In the genomic region with DNA sequence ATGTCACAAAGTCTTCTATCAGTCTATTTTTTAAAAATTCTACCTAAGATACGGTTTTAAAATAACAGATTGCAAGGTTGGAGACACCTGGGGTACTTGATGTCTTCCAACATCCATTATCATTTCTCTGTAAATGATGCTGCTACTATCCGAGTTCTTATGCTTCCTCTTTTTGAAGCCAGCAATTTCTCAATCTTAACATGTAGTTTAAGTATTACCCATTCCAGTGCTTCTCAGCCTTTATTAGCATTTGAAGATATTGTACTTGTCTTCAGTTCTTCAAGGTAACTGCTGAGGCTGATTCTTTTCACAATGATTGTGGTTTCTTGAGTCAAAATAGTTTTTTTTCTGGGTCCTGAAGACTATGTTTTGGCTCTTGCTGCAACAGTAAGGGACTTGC, we compare ENCODE assay signal across 8 cellular contexts.
A peak's percentile ranks its signal among the peaks of the same experiment; 100 is the strongest.
DNase-seq lines count a peak whose midpoint lies in the region; ATAC-seq and TF ChIP-seq lines count a peak whose summit lies in the region.

No MANE protein-coding gene starts in this region.

- H3K36me3 Mint-ChIP-seq in activated T-helper 17 cell treated with anti-CD3 and anti-CD28 coated beads, Interleukin-2, amount 50 U/mL, for 72 hours (ENCODE audit: low read depth) = peaks cover 7% of the 10 kb centered on the region
- H3K36me3 Mint-ChIP-seq in nephron progenitor cell (ENCODE audit: low read depth) = no peaks in the 10 kb centered on the region

- H3K27ac Mint-ChIP-seq in activated T-helper 17 cell treated with anti-CD3 and anti-CD28 coated beads, Interleukin-2, amount 50 U/mL, for 72 hours = peak overlapping the region; percentile 89
- H3K27ac Mint-ChIP-seq in nephron progenitor cell = no peak overlapping the region

- peak overlapping the region; percentile 90 for H3K4me3 Mint-ChIP-seq in activated T-helper 17 cell treated with anti-CD3 and anti-CD28 coated beads, Interleukin-2, amount 50 U/mL, for 72 hours
- peak overlapping the region; percentile 91 for H3K4me3 Mint-ChIP-seq in nephron progenitor cell

- H3K9me3 Mint-ChIP-seq in activated T-helper 17 cell treated with anti-CD3 and anti-CD28 coated beads, Interleukin-2, amount 50 U/mL, for 72 hours = no peaks in the 10 kb centered on the region
- no peaks in the 10 kb centered on the region for H3K9me3 Mint-ChIP-seq in nephron progenitor cell

- DNase-seq in nephron progenitor cell = no peak
- DNase-seq in NCI-H2081 (lab: John Stamatoyannopoulos, UW) = no peak
- no peak for DNase-seq in iPS-NIHi11 (ENCODE audit: low spot score)

- peaks cover 14% of the 10 kb centered on the region for H3K27me3 Mint-ChIP-seq in activated T-helper 17 cell treated with anti-CD3 and anti-CD28 coated beads, Interleukin-2, amount 50 U/mL, for 72 hours
- peaks cover 62% of the 10 kb centered on the region for H3K27me3 Mint-ChIP-seq in nephron progenitor cell (ENCODE audit: low read depth, poor library complexity)

- TF ChIP-seq POLR2A in GM18505 (IDR thresholded peaks at IDR 0.05; ENCODE audit: borderline replicate concordance, extremely low read depth, insufficient read depth, insufficient read length) = no peak

- no peak for TF ChIP-seq CTCF in nephron progenitor cell (IDR thresholded peaks at IDR 0.05)

- peak; percentile 2 for ATAC-seq in GM18505 (IDR thresholded peaks at IDR 0.05; ENCODE audit: unreplicated experiment)
- peak; percentile 7 for ATAC-seq in HG03280 (IDR thresholded peaks at IDR 0.05; ENCODE audit: unreplicated experiment)
- no peak for ATAC-seq in activated T-helper 17 cell treated with anti-CD3 and anti-CD28 coated beads, Interleukin-2, amount 50 U/mL, for 72 hours (replicated peaks)
- no peak for ATAC-seq in activated CD4-positive, CD25-positive, alpha-beta regulatory T cell treated with anti-CD3 and anti-CD28 coated beads, Interleukin-2, amount 50 U/mL, for 24 hours
- ATAC-seq in HG02678 (IDR thresholded peaks at IDR 0.05; ENCODE audit: unreplicated experiment) = no peak

- peaks cover 10% of the 10 kb centered on the region for H3K4me1 Mint-ChIP-seq in activated T-helper 17 cell treated with anti-CD3 and anti-CD28 coated beads, Interleukin-2, amount 50 U/mL, for 72 hours
- H3K4me1 Mint-ChIP-seq in nephron progenitor cell = peaks cover 7% of the 10 kb centered on the region

Comparison
In these comparisons a context has a peak if more than half of its experiments do, and no peak if none do; other contexts are left out.
1. ATAC-seq: peak in GM18505 (single experiment) and HG03280 (single experiment); none in activated T-helper 17 cell treated with anti-CD3 and anti-CD28 coated beads, Interleukin-2, amount 50 U/mL, for 72 hours (single experiment), activated CD4-positive, CD25-positive, alpha-beta regulatory T cell treated with anti-CD3 and anti-CD28 coated beads, Interleukin-2, amount 50 U/mL, for 24 hours (0 of 2) and HG02678 (single experiment).